10 cellular contexts compared by ENCODE assay signal in the genomic region with DNA sequence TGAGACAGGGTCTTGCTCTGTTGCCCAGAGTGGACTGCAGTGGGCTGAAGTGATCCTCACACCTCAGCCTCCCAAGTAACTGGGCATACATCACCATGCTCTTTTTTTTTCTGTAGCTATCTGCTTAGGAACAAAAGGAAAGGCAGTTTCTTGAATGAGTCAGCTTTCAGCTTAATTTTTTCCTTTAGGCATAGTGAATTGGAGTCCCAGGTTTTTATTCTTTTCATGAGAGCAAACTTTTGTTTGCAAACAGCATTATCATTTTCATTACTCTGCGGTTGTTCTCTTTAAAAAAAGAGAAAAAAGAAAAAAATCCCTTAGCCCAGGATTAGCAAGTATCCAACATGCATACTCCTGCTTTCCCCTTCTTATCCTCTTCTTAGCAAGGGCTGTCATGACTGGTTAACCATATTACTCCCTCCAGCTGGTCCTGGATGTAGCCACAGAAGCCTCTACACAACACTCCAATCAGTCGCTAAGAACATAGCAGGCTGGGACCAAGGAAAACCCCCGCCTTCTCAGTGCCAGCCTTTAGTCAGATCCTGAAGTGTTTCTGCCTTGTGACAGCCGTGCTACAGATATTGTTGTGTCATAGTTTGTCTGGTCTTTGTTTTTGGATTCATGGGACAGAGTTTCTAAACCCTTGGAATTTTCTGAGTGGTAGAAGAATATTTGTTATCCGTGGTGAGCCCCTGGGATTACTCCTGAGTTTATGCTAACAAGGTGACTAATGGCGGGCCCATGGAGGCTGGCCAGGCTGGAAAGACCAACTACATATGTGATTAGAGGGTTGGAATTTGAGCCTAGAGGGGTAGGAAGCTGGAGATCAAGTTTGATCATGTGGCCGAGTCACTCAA. TPM values are rescaled to one million over a fixed set of nuclear protein-coding genes. Genes with fewer than 3 reads are reported as not detected.
DNase-seq lines count a peak whose midpoint lies in the region; ATAC-seq, FAIRE-seq and TF ChIP-seq lines count a peak whose summit lies in the region.
"Had no signal": no experiment of that assay in that cellular context is flagged by ENCODE, and none has a peak within 500 bp of the region (broad histone marks: within the 10 kb centered on the region; RNA-seq: fewer than 3 reads in every experiment).

No MANE protein-coding gene starts in this region.

- no peaks in the 10 kb centered on the region for H3K9me3 Mint-ChIP-seq in MCF 10A (ENCODE audit: unreplicated experiment)

- no peak for FAIRE-seq in H54 (lab: Jason Lieb, UNC)
- FAIRE-seq in GM19239 (lab: Jason Lieb, UNC), result no peak

- ATAC-seq in lower lobe of right lung, result peak; percentile 72 to 73
- ATAC-seq in upper lobe of left lung (ENCODE audit: low FRiP score in 2 of 2), result peak; percentile 45 to 65

- H3K4me3 Mint-ChIP-seq in MCF 10A (ENCODE audit: unreplicated experiment), result no peak overlapping the region
- H3K4me3 Mint-ChIP-seq: activated CD4-positive, alpha-beta T cell treated with anti-CD3 and anti-CD28 coated beads, Interleukin-2, amount 10 ng/mL, durations not matched to agents 7 days and 5 days had no signal

- TF ChIP-seq EP300 in upper lobe of left lung (IDR thresholded peaks at IDR 0.05), result no peak

- H3K4me1 ChIP-seq in lower lobe of right lung, result peaks cover 6% of the 10 kb centered on the region
- peaks cover 0 to 14% (median 4%) of the 10 kb centered on the region in 4 donors for H3K4me1 ChIP-seq in upper lobe of left lung
- H3K4me1 ChIP-seq: BE2C had no signal

- H3K4me1 Mint-ChIP-seq in MCF 10A (ENCODE audit: insufficient read depth, unreplicated experiment), result peaks cover 52% of the 10 kb centered on the region
- H3K4me1 Mint-ChIP-seq: activated CD4-positive, alpha-beta T cell treated with anti-CD3 and anti-CD28 coated beads, Interleukin-2, amount 10 ng/mL, durations not matched to agents 7 days and 5 days had no signal

- peak overlapping the region; percentile 97 for H3K27ac Mint-ChIP-seq in MCF 10A (ENCODE audit: low read depth, unreplicated experiment)
- H3K27ac Mint-ChIP-seq: activated CD4-positive, alpha-beta T cell treated with anti-CD3 and anti-CD28 coated beads, Interleukin-2, amount 10 ng/mL, durations not matched to agents 7 days and 5 days had no signal

- intact Hi-C loops in MCF 10A (cut with micrococcal nuclease), result no loop called here
- intact Hi-C loops in lower lobe of right lung (cut with DNase I), result no loop called here

- H3K27me3 ChIP-seq in lower lobe of right lung (ENCODE audit: low read depth) (no peaks in the 10 kb centered on the region), upper lobe of left lung (no peaks in the 10 kb centered on the region)
- H3K27me3 ChIP-seq: BE2C had no signal

- 59 to 64% methylated on average over 7 of the region's 7 CpGs for WGBS in upper lobe of left lung, 2 donors

- H3K27ac ChIP-seq in lower lobe of right lung, result peak overlapping the region; percentile 36
- peak overlapping the region; percentile 19 to 64 (median 45) for H3K27ac ChIP-seq in upper lobe of left lung

- CTCF ChIA-PET in MCF 10A (lab: Yijun Ruan, JAX), result interaction anchor here (0.7 to 1.1 kb wide), 4 partner anchors 10 to 113 kb away, joined by 3 to 4 read pairs (median 3); no protein-coding TSS in a partner anchor

- no peaks in the 10 kb centered on the region for H3K9me3 ChIP-seq in lower lobe of right lung
- H3K9me3 ChIP-seq in upper lobe of left lung, result no peaks in the 10 kb centered on the region
- H3K9me3 ChIP-seq: BE2C had no signal

- H3K36me3 ChIP-seq in lower lobe of right lung (no peaks in the 10 kb centered on the region), upper lobe of left lung (no peaks in the 10 kb centered on the region)
- H3K36me3 ChIP-seq: BE2C had no signal

- no TSS peak for BruUV-seq in MCF 10A (replicated peaks; lab: Mats Ljungman, UMichigan)

- no peaks in the 10 kb centered on the region for H3K27me3 Mint-ChIP-seq in MCF 10A (ENCODE audit: insufficient read depth, unreplicated experiment)
- H3K27me3 Mint-ChIP-seq: activated CD4-positive, alpha-beta T cell treated with anti-CD3 and anti-CD28 coated beads, Interleukin-2, amount 10 ng/mL, durations not matched to agents 7 days and 5 days had no signal

- POLR2A ChIA-PET in MCF 10A (lab: Yijun Ruan, JAX), result interaction anchor here (0.8 to 2.3 kb wide), 7 partner anchors 8 to 66 kb away, joined by 3 to 10 read pairs (median 5); no protein-coding TSS in a partner anchor

- TF ChIP-seq POLR2A in upper lobe of left lung (IDR thresholded peaks at IDR 0.05), result no peak
- no peak for TF ChIP-seq POLR2A in H54 (IDR thresholded peaks at IDR 0.05; ENCODE audit: low read depth, low read length)

- no peak for TF ChIP-seq CTCF in MCF 10A (IDR thresholded peaks at IDR 0.05; ENCODE audit: unreplicated experiment)
- TF ChIP-seq CTCF in lower lobe of right lung (IDR thresholded peaks at IDR 0.05), result no peak
- TF ChIP-seq CTCF in upper lobe of left lung (IDR thresholded peaks at IDR 0.05), result no peak

- H3K4me3 ChIP-seq in lower lobe of right lung, result no peak overlapping the region
- no peak overlapping the region for H3K4me3 ChIP-seq in upper lobe of left lung

- H3K36me3 Mint-ChIP-seq in MCF 10A (ENCODE audit: insufficient read depth, unreplicated experiment), result peaks cover 5% of the 10 kb centered on the region

- peak; percentile 24 for DNase-seq in activated CD4-positive, alpha-beta T cell treated with anti-CD3 and anti-CD28 coated beads for 48 hours
- no peak for DNase-seq in activated CD4-positive, alpha-beta T cell treated with anti-CD3 and anti-CD28 coated beads for 4 hours
- peak; percentile 91 for DNase-seq in MCF 10A (ENCODE audit: unreplicated experiment)
- DNase-seq in lower lobe of right lung, result no peak
- DNase-seq in upper lobe of left lung, result peak in 1 of 2 donors; percentile 53
- DNase-seq in H54 (ENCODE audit: insufficient read length, low spot score), result no peak
- DNase-seq in GM19239 (ENCODE audit: insufficient read length, low spot score), result no peak
- no peak for DNase-seq in activated CD4-positive, alpha-beta T cell treated with anti-CD3 and anti-CD28 coated beads, Interleukin-2, amount 50 U/mL, for 1 hour
- DNase-seq: activated CD4-positive, alpha-beta T cell treated with anti-CD3 and anti-CD28 coated beads, Interleukin-2, amount 10 ng/mL, durations not matched to agents 7 days and 5 days had no signal

RNA-seq across cellular contexts. Expression of a gene that starts 23.3 kb away (rescaled TPM):
- total RNA-seq in MCF 10A (2022) (1.2 and 2.3 TPM in 2 replicates), lower lobe of right lung (72.4 TPM), upper lobe of left lung (100 to 1,000 TPM in 2 of 6 donors, 10 to 100 TPM in 4; 54.5 to 162 (median 83.8) TPM)

Comparison
In these comparisons a context has a peak if more than half of its experiments do, and no peak if none do; other contexts are left out.
1. DNase-seq: peak in activated CD4-positive, alpha-beta T cell treated with anti-CD3 and anti-CD28 coated beads for 48 hours (single experiment) and MCF 10A (single experiment); none in activated CD4-positive, alpha-beta T cell treated with anti-CD3 and anti-CD28 coated beads for 4 hours (0 of 2), lower lobe of right lung (single experiment), H54 (single experiment), GM19239 (single experiment) and activated CD4-positive, alpha-beta T cell treated with anti-CD3 and anti-CD28 coated beads, Interleukin-2, amount 50 U/mL, for 1 hour (single experiment).
2. RNA of a gene that starts 23.3 kb away (total RNA-seq): 54.5 to 162 TPM in upper lobe of left lung and 72.4 TPM in lower lobe of right lung (single experiment); 1.2 to 2.3 TPM in MCF 10A; every median in the first group is over 10 times any median in the second.